Comparison of ENCODE assay signal across 25 cellular contexts in the genomic region with DNA sequence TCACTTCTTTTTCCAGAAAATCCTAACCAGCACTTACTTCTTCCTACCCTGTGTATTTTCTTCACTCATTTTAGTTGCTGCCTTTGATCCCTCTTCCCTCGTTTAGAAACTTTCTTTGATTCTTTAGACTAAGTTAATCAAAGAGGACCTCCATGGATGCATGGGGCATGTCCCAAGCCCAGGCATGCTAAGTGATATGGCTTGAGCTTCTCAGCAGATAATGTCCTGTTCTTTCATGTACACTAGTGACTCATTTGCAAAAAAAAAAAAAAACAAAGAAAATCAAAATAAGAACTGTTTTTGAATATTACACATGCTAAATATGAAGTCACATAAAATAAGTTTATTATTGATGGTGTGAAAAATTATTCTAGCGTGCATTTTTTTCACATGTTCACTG.
"Had no signal": no experiment of that assay in that cellular context is flagged by ENCODE, and none has a peak within 500 bp of the region (broad histone marks: within the 10 kb centered on the region; RNA-seq: fewer than 3 reads in every experiment).

No MANE protein-coding gene starts in this region.

- H3K27ac ChIP-seq: left lung, lower lobe of right lung, neural progenitor cell, neutrophil, parathyroid adenoma, psoas muscle, right lobe of liver, tibial nerve, uterus had no signal

- H2AFZ ChIP-seq: parathyroid adenoma had no signal

- DNase-seq: hypothalamus; immature natural killer cell; kidney; left lung; lower lobe of right lung; naive B cell; natural killer cell; occipital lobe; psoas muscle; stimulated activated CD4-positive, alpha-beta T cell treated with anti-CD3 and anti-CD28 coated beads, Interleukin-1b, Interleukin-23, amount 100 ng/mL, for 48 hours; stimulated activated CD4-positive, alpha-beta T cell treated with anti-CD3 and anti-CD28 coated beads, Interleukin-2, amount 100 ng/mL, for 48 hours; stimulated activated CD4-positive, alpha-beta T cell treated with anti-CD3 and anti-CD28 coated beads, Interleukin-4, amount 100 ng/mL, for 4 hours; stimulated activated CD8-positive, alpha-beta memory T cell treated with anti-CD3 and anti-CD28 coated beads, Interleukin-4, amount 100 ng/mL, for 48 hours; stimulated activated naive CD4-positive, alpha-beta T cell treated with Interleukin-2 at 50 U/mL for 16 hours; stimulated activated naive CD8-positive, alpha-beta T cell treated with anti-CD3 and anti-CD28 coated beads, Interleukin-15, amount 100 ng/mL, for 72 hours; substantia nigra; uterus had no signal

- H3K9me3 ChIP-seq: left lung, lower lobe of right lung, neutrophil, psoas muscle, right lobe of liver, tibial nerve, uterus had no signal

- H3K27me3 ChIP-seq: left lung, neural progenitor cell, neutrophil, right lobe of liver, tibial nerve, uterus had no signal

- FAIRE-seq: islet of Langerhans, kidney had no signal

- H3K9ac ChIP-seq: neural progenitor cell, parathyroid adenoma had no signal

- ATAC-seq: left lung; lower lobe of right lung; natural killer cell; psoas muscle; stimulated activated memory B cell treated with anti-CD40 and anti-IgM and Interleukin-4, amounts not matched to agents 10 μg/mL and 1 μg/mL and 100 μg/mL, for 72 hours; stimulated activated naive CD8-positive, alpha-beta T cell treated with anti-CD3 and anti-CD28 coated beads, Interleukin-15, amount 100 ng/mL, for 72 hours had no signal

- H3K4me2 ChIP-seq: neural progenitor cell, smooth muscle cell had no signal

- H3K79me2 ChIP-seq: parathyroid adenoma had no signal

- H3K4me1 ChIP-seq: left lung, lower lobe of right lung, neural progenitor cell, parathyroid adenoma, psoas muscle, right lobe of liver, tibial nerve, uterus had no signal

- H3K4me3 ChIP-seq: left lung, lower lobe of right lung, neural progenitor cell, psoas muscle, right lobe of liver, smooth muscle cell, tibial nerve, uterus had no signal

- H3K36me3 ChIP-seq: left lung, lower lobe of right lung, neural progenitor cell, neutrophil, right lobe of liver, tibial nerve, uterus had no signal
